1 cellular context compared by ENCODE assay signal in genomic region chr6:37442416-37443218, GRCh38.
TF ChIP-seq lines count a peak whose summit lies in the region.

No MANE protein-coding gene starts in this region.

TF ChIP-seq in GM12878, 131 proteins besides CTCF, POLR2A, EP300 and RAD21:
- TF ChIP-seq PRDM15 (CRISPR knock-in tag; IDR thresholded peaks at IDR 0.05), result no peak
- no peak for TF ChIP-seq BMI1 (IDR thresholded peaks at IDR 0.05; ENCODE audit: borderline replicate concordance)
- TF ChIP-seq ATF3 (IDR thresholded peaks at IDR 0.05; ENCODE audit: borderline replicate concordance, extremely low read depth, low read depth, low read length), result no peak
- no peak for TF ChIP-seq SMAD5 (IDR thresholded peaks at IDR 0.05; ENCODE audit: low read depth)
- TF ChIP-seq HCFC1 (IDR thresholded peaks at IDR 0.05; ENCODE audit: low read length), result no peak
- TF ChIP-seq SREBF2 (IDR thresholded peaks at IDR 0.05; ENCODE audit: low read length), result no peak
- TF ChIP-seq CREM (IDR thresholded peaks at IDR 0.05; ENCODE audit: low read depth), result no peak
- TF ChIP-seq SMARCA5 (IDR thresholded peaks at IDR 0.05), result no peak
